8 cellular contexts compared by ENCODE assay signal in the genomic region with DNA sequence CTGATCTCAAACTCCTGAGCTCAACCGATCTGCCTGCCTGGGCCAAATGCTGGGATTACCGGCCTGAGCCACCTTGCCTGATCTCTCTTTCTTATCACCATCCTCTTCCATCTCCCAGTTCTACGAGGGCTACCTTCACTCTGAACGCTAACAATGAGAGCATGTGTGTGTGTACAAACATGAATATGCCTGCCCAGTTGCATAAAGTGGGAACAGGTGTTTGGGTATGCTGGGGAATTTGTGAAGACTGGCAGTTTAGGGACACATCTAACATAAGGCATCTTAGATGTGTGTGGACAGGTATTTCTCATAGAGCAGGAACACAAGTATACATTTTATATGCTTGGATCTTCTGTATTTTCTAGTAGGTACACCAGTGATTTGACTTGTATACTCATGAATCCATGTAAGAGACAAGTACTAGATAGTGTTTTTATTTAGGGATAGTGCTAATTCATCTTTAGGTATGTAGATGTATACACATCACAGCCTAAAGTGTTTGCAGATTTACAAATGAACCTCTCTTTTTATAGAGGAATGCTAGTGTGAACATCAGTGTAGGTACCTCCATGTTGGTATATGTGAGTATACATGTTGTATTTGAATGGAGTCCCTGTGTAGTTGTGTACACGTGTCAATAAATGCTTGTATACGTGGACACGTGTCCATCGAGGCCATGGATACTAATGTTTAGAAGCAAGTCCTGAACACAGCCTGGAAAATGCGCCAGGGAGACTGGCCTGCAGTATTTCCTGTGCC. TPM values are rescaled to one million over a fixed set of nuclear protein-coding genes. Genes with fewer than 3 reads are reported as not detected.
DNase-seq lines count a peak whose midpoint lies in the region; ATAC-seq, FAIRE-seq and TF ChIP-seq lines count a peak whose summit lies in the region.

No MANE protein-coding gene starts in this region.

- TF ChIP-seq CTCF in HepG2 (CRISPR knock-in tag; IDR thresholded peaks at IDR 0.05), result no peak
- TF ChIP-seq CTCF in right lobe of liver (IDR thresholded peaks at IDR 0.05), result no peak

- CTCF ChIA-PET in HepG2 (lab: Yijun Ruan, JAX; ENCODE audit: low intra/inter-chr PET ratio, low total read pairs), result interaction anchor here (0.8 kb wide), 1 partner anchor 107 kb away, joined by 3 read pairs; no protein-coding TSS in a partner anchor

- no peak overlapping the region for H3K9ac ChIP-seq in HepG2 (ENCODE audit: insufficient read depth, low read depth, low read length)

- in situ Hi-C loops in HepG2 (cut with HindIII; ENCODE audit: extremely low pct_ligation_motif_present, low pct_unique_long_range_greater_than_20kb), result no loop called here

- no peak for ATAC-seq in HepG2
- no peak for ATAC-seq in right lobe of liver
- ATAC-seq in activated naive CD8-positive, alpha-beta T cell treated with anti-CD3 and anti-CD28 coated beads, Interleukin-2, amount 10 ng/mL, durations not matched to agents 7 days and 5 days (ENCODE audit: low read depth), result no peak
- ATAC-seq in memory B cell (ENCODE audit: low read depth), result no peak

- H3K27ac Mint-ChIP-seq in activated naive CD8-positive, alpha-beta T cell treated with anti-CD3 and anti-CD28 coated beads, Interleukin-2, amount 10 ng/mL, durations not matched to agents 7 days and 5 days, result no peak overlapping the region
- H3K27ac Mint-ChIP-seq in memory B cell, result no peak overlapping the region

- no peak for DNase-seq in HepG2 (ENCODE audit: low spot score)
- DNase-seq in right lobe of liver, result no peak
- DNase-seq in activated naive CD8-positive, alpha-beta T cell treated with anti-CD3 and anti-CD28 coated beads, Interleukin-2, amount 10 ng/mL, durations not matched to agents 7 days and 5 days, result no peak
- DNase-seq in memory B cell (ENCODE audit: low spot score in 2 of 2), result no peak
- DNase-seq in NCI-H524 treated with DMSO at 0.1 percent for 48 hours (lab: John Stamatoyannopoulos, UW), result no peak
- no peak for DNase-seq in NCI-H2171 (lab: John Stamatoyannopoulos, UW)
- no peak for DNase-seq in EL
- DNase-seq in activated CD8-positive, alpha-beta memory T cell treated with anti-CD3 and anti-CD28 coated beads, Interleukin-2, amount 50 U/mL, for 4 hours, result no peak

- no peak for TF ChIP-seq POLR2A in HepG2 (IDR thresholded peaks at IDR 0.05; ENCODE audit: insufficient read depth in 1 of 2, low read depth in 2 of 2, low read length in 2 of 2)
- no peak for TF ChIP-seq POLR2A in right lobe of liver (IDR thresholded peaks at IDR 0.05)

- peak overlapping the region; percentile 48 for H3K4me3 Mint-ChIP-seq in activated naive CD8-positive, alpha-beta T cell treated with anti-CD3 and anti-CD28 coated beads, Interleukin-2, amount 10 ng/mL, durations not matched to agents 7 days and 5 days
- peak overlapping the region; percentile 62 for H3K4me3 Mint-ChIP-seq in memory B cell

- FAIRE-seq in HepG2 (lab: Jason Lieb, UNC), result peak; percentile 32

- no peak overlapping the region for H3K27ac ChIP-seq in HepG2 (ENCODE audit: extremely low read length, insufficient read depth, low read length)
- no peak overlapping the region for H3K27ac ChIP-seq in right lobe of liver

- no peaks in the 10 kb centered on the region for H3K36me3 Mint-ChIP-seq in activated naive CD8-positive, alpha-beta T cell treated with anti-CD3 and anti-CD28 coated beads, Interleukin-2, amount 10 ng/mL, durations not matched to agents 7 days and 5 days
- H3K36me3 Mint-ChIP-seq in memory B cell, result peaks cover 3% of the 10 kb centered on the region

- H2AFZ ChIP-seq in HepG2 (ENCODE audit: low read length), result no peak overlapping the region

- H3K4me1 ChIP-seq in HepG2 (ENCODE audit: insufficient read depth, low read length), result peaks cover 45% of the 10 kb centered on the region
- H3K4me1 ChIP-seq in right lobe of liver, result peaks cover 0 to 5% (median 0%) of the 10 kb centered on the region in 4 donors

- POLR2A ChIA-PET in HepG2 (lab: Yijun Ruan, JAX), result no interaction called here
- POLR2A ChIA-PET in activated naive CD8-positive, alpha-beta T cell treated with anti-CD3 and anti-CD28 coated beads, Interleukin-2, amount 10 ng/mL, durations not matched to agents 7 days and 5 days (lab: Charles Lee), result no interaction called here

- H3K27me3 Mint-ChIP-seq in activated naive CD8-positive, alpha-beta T cell treated with anti-CD3 and anti-CD28 coated beads, Interleukin-2, amount 10 ng/mL, durations not matched to agents 7 days and 5 days, result peaks cover 87% of the 10 kb centered on the region
- H3K27me3 Mint-ChIP-seq in memory B cell, result peaks cover 51% of the 10 kb centered on the region

- 25% methylated on average over 9 of the region's 9 CpGs for WGBS in HepG2 (ENCODE audit: low lambda C conversion rate)
- 13% methylated on average over 7 of the region's 9 CpGs for WGBS in right lobe of liver (ENCODE audit: insufficient coverage, low coverage, low lambda C conversion rate, missing lambda C conversion rate)

- TF ChIP-seq RAD21 in HepG2 (CRISPR knock-in tag; IDR thresholded peaks at IDR 0.05), result no peak

- H4K20me1 ChIP-seq in HepG2 (ENCODE audit: insufficient read depth, low read length), result peaks cover 4% of the 10 kb centered on the region; the same call in 1 of the 2 replicates

- H3K4me3 ChIP-seq in HepG2 (replicated peaks in 1 of 3; ENCODE audit: insufficient read depth in 1 of 3, low read depth in 2 of 3, low read length in 3 of 3) (peak overlapping the region; percentile 54 to 80 (median 60); a peak in 5 of 6 replicates), right lobe of liver (peak overlapping the region in 1 of 3 donors; percentile 32)

- no peaks in the 10 kb centered on the region for H3K9me3 Mint-ChIP-seq in activated naive CD8-positive, alpha-beta T cell treated with anti-CD3 and anti-CD28 coated beads, Interleukin-2, amount 10 ng/mL, durations not matched to agents 7 days and 5 days
- peaks cover 1% of the 10 kb centered on the region for H3K9me3 Mint-ChIP-seq in memory B cell

- H3K4me2 ChIP-seq in HepG2 (ENCODE audit: low read depth, low read length), result peak overlapping the region; percentile 97

- no peaks in the 10 kb centered on the region for H3K79me2 ChIP-seq in HepG2 (ENCODE audit: insufficient read depth, low read length)

- H3K36me3 ChIP-seq in HepG2 (replicated peaks in 1 of 2; ENCODE audit: control insufficient read depth in 1 of 2, insufficient read depth in 2 of 2, low read length in 2 of 2) (no peaks in the 10 kb centered on the region), right lobe of liver (no peaks in the 10 kb centered on the region)

- H3K9me3 ChIP-seq in HepG2 (ENCODE audit: low read length) (no peaks in the 10 kb centered on the region), right lobe of liver (no peaks in the 10 kb centered on the region)

- no TSS peak for BruUV-seq in HepG2 (replicated peaks; lab: Mats Ljungman, UMichigan)

- intact Hi-C loops in HepG2 (cut with micrococcal nuclease; ENCODE audit: unreplicated experiment), result no loop called here
- intact Hi-C loops in right lobe of liver (cut with DNase I), result no loop called here

- H3K27me3 ChIP-seq in HepG2 (ENCODE audit: control insufficient read depth in 1 of 2, insufficient read depth in 2 of 2, low read length in 2 of 2) (peaks cover 44 to 96% of the 10 kb centered on the region in 2 experiments), right lobe of liver (peaks cover 5 to 56% of the 10 kb centered on the region in 2 donors)

- H3K4me1 Mint-ChIP-seq in activated naive CD8-positive, alpha-beta T cell treated with anti-CD3 and anti-CD28 coated beads, Interleukin-2, amount 10 ng/mL, durations not matched to agents 7 days and 5 days, result peaks cover 34% of the 10 kb centered on the region
- peaks cover 32% of the 10 kb centered on the region for H3K4me1 Mint-ChIP-seq in memory B cell

- no peak for TF ChIP-seq EP300 in HepG2 (IDR thresholded peaks at IDR 0.05; ENCODE audit: low read depth in 2 of 2, low read length in 2 of 2)
- TF ChIP-seq EP300 in HepG2 (CRISPR knock-in tag; IDR thresholded peaks at IDR 0.05; ENCODE audit: borderline replicate concordance), result no peak

RNA-seq across cellular contexts. Expression of gene DLX4, which starts 1.2 kb away (rescaled TPM):
- total RNA-seq in HepG2 (2016; rRNA removed; fragmentation: Illumina TruSeq; extraction: Trizol) (0.51 and 0.55 TPM in 2 replicates), right lobe of liver (not detected)
- 0.44 and 1.4 TPM in 2 replicates for total RNA-seq in HepG2 (2016; cell fraction: cytosol; rRNA removed; fragmentation: Illumina TruSeq; extraction: Trizol; ENCODE audit: low read depth)
- 0.40 and 0.80 TPM in 2 replicates for total RNA-seq in HepG2 (2016; cell fraction: insoluble cytoplasmic fraction; rRNA removed; fragmentation: Illumina TruSeq; extraction: Trizol)
- 1.8 and 1.9 TPM in 2 replicates for total RNA-seq in HepG2 (2016; cell fraction: membrane; rRNA removed; fragmentation: Illumina TruSeq; extraction: Trizol)
- total RNA-seq in HepG2 (2016; cell fraction: nucleus; rRNA removed; fragmentation: Illumina TruSeq; extraction: Trizol), result 0.93 and 0.97 TPM in 2 replicates
- polyA plus RNA-seq in HepG2 (2011; rRNA removed), result 2.3 and 2.5 TPM in 2 replicates
- 1.0 and 1.2 TPM in 2 replicates for polyA plus RNA-seq in HepG2 (2011; cell fraction: cytosol; rRNA removed)
- polyA plus RNA-seq in HepG2 (2011; cell fraction: nucleus; rRNA removed), result 10.2 TPM in 2 replicates
- 2.5 and 2.7 TPM in 2 replicates for polyA plus RNA-seq in HepG2 (2012)
- 6.6 and 7.4 TPM in 2 replicates for polyA plus RNA-seq in HepG2 (2016; cell fraction: cytosol; fragmentation: Illumina TruSeq; extraction: Trizol; ENCODE audit: low read depth)
- 2.3 and 2.8 TPM in 2 replicates for polyA plus RNA-seq in HepG2 (2016; cell fraction: insoluble cytoplasmic fraction; fragmentation: Illumina TruSeq; extraction: Trizol; ENCODE audit: low read depth)
- polyA plus RNA-seq in HepG2 (2016; cell fraction: membrane; fragmentation: Illumina TruSeq; extraction: Trizol; ENCODE audit: low read depth), result 12.2 and 12.9 TPM in 2 replicates
- polyA plus RNA-seq in HepG2 (2016; cell fraction: nucleus; fragmentation: Illumina TruSeq; extraction: Trizol; ENCODE audit: insufficient read depth, low read depth), result 8.1 and 8.9 TPM in 2 replicates
- polyA minus RNA-seq in HepG2 (2011; rRNA and poly(A)+ RNA removed; ENCODE audit: low replicate concordance), result 1.8 and 3.4 TPM in 2 replicates
- polyA minus RNA-seq in HepG2 (2011; cell fraction: cytosol; rRNA and poly(A)+ RNA removed), result 0.62 and 0.99 TPM in 2 replicates
- polyA minus RNA-seq in HepG2 (2011; cell fraction: nucleus; rRNA and poly(A)+ RNA removed), result 1.3 and 2.4 TPM in 2 replicates
- total RNA-seq in activated naive CD8-positive, alpha-beta T cell treated with anti-CD3 and anti-CD28 coated beads, Interleukin-2, amount 10 ng/mL, durations not matched to agents 7 days and 5 days, result under 1 TPM; 0.60 to 0.69 TPM

RNA-seq across cellular contexts. Expression of gene DLX3, which starts 27.2 kb away (rescaled TPM):
- not detected in 2 replicates for total RNA-seq in HepG2 (2016; rRNA removed; fragmentation: Illumina TruSeq; extraction: Trizol)
- not detected in 2 replicates for total RNA-seq in HepG2 (2016; cell fraction: cytosol; rRNA removed; fragmentation: Illumina TruSeq; extraction: Trizol; ENCODE audit: low read depth)
- total RNA-seq in HepG2 (2016; cell fraction: insoluble cytoplasmic fraction; rRNA removed; fragmentation: Illumina TruSeq; extraction: Trizol), result not detected in 2 replicates
- not detected in 2 replicates for total RNA-seq in HepG2 (2016; cell fraction: membrane; rRNA removed; fragmentation: Illumina TruSeq; extraction: Trizol)
- total RNA-seq in HepG2 (2016; cell fraction: nucleus; rRNA removed; fragmentation: Illumina TruSeq; extraction: Trizol), result not detected in 2 replicates
- 0.03 and 0.05 TPM in 2 replicates for polyA plus RNA-seq in HepG2 (2011; rRNA removed)
- not detected in 2 replicates for polyA plus RNA-seq in HepG2 (2011; cell fraction: cytosol; rRNA removed)
- 0.05 and 0.23 TPM in 2 replicates for polyA plus RNA-seq in HepG2 (2011; cell fraction: nucleus; rRNA removed)
- polyA plus RNA-seq in HepG2 (2012), result not detected in 2 replicates
- not detected in 2 replicates for polyA plus RNA-seq in HepG2 (2016; cell fraction: cytosol; fragmentation: Illumina TruSeq; extraction: Trizol; ENCODE audit: low read depth)
- 0.09 TPM in 1 of 2 replicates, not detected in the other for polyA plus RNA-seq in HepG2 (2016; cell fraction: insoluble cytoplasmic fraction; fragmentation: Illumina TruSeq; extraction: Trizol; ENCODE audit: low read depth)
- not detected in 2 replicates for polyA plus RNA-seq in HepG2 (2016; cell fraction: membrane; fragmentation: Illumina TruSeq; extraction: Trizol; ENCODE audit: low read depth)
- not detected in 2 replicates for polyA plus RNA-seq in HepG2 (2016; cell fraction: nucleus; fragmentation: Illumina TruSeq; extraction: Trizol; ENCODE audit: insufficient read depth, low read depth)
- polyA minus RNA-seq in HepG2 (2011; rRNA and poly(A)+ RNA removed; ENCODE audit: low replicate concordance), result 0.65 TPM in 1 of 2 replicates, not detected in the other
- polyA minus RNA-seq in HepG2 (2011; cell fraction: cytosol; rRNA and poly(A)+ RNA removed), result not detected in 2 replicates
- not detected in 2 replicates for polyA minus RNA-seq in HepG2 (2011; cell fraction: nucleus; rRNA and poly(A)+ RNA removed)
- not detected for total RNA-seq in right lobe of liver
- total RNA-seq in activated naive CD8-positive, alpha-beta T cell treated with anti-CD3 and anti-CD28 coated beads, Interleukin-2, amount 10 ng/mL, durations not matched to agents 7 days and 5 days, result not detected
